Comparison of ENCODE assay signal across 9 cellular contexts in genomic region chr20:45416917-45417316, GRCh38. TPM values are rescaled to one million over a fixed set of nuclear protein-coding genes. Genes with fewer than 3 reads are reported as not detected.
DNase-seq lines count a peak whose midpoint lies in the region; ATAC-seq and TF ChIP-seq lines count a peak whose summit lies in the region.
"Had no signal": no experiment of that assay in that cellular context is flagged by ENCODE, and none has a peak within 500 bp of the region (broad histone marks: within the 10 kb centered on the region; RNA-seq: fewer than 3 reads in every experiment).

No MANE protein-coding gene starts in this region.

- in situ Hi-C loops in brain microvascular endothelial cell (cut with HindIII; ENCODE audit: low pct_ligation_motif_present, low sequenced_read_pairs), result no loop called here

- POLR2A ChIA-PET in AG04449 (lab: Yijun Ruan, JAX), result interaction anchor here (1.6 kb wide), 1 partner anchor 56 kb away, joined by 3 read pairs; no protein-coding TSS in a partner anchor

- H3K27ac ChIP-seq in HUES6 (ENCODE audit: low read depth, low read length) (no peak overlapping the region), brain microvascular endothelial cell (no peak overlapping the region)

- TF ChIP-seq CTCF in AG04449 (IDR thresholded peaks at IDR 0.05; ENCODE audit: insufficient read depth, low read length, missing control alignments), result no peak
- TF ChIP-seq CTCF in brain microvascular endothelial cell (IDR thresholded peaks at IDR 0.05; ENCODE audit: low read depth, low read length, missing control alignments), result no peak

- H3K4me1 ChIP-seq in HUES6 (ENCODE audit: control insufficient read depth, insufficient read depth, low read length), result peaks cover 9% of the 10 kb centered on the region; the same call in 1 of the 2 replicates
- peaks cover 16% of the 10 kb centered on the region for H3K4me1 ChIP-seq in mononuclear cell (ENCODE audit: insufficient read depth, low read length)

- no peak overlapping the region for H3K9ac ChIP-seq in HUES6 (ENCODE audit: low read length)

- DNase-seq in AG04449 (ENCODE audit: low read depth, low spot score) (no peak), brain microvascular endothelial cell (no peak), NCI-H2227 (lab: John Stamatoyannopoulos, UW; ENCODE audit: unreplicated experiment) (no peak), NCI-H510A treated with DMSO at 0.1 percent for 48 hours (lab: John Stamatoyannopoulos, UW) (no peak)
- DNase-seq: activated gamma-delta T cell had no signal

- H3K4me3 ChIP-seq in AG04449 (ENCODE audit: low read depth, low read length) (peak overlapping the region; percentile 97), HUES6 (ENCODE audit: low read depth, low read length) (peak overlapping the region; percentile 96), brain microvascular endothelial cell (ENCODE audit: low read depth, low read length) (peak overlapping the region; percentile 95), mononuclear cell (ENCODE audit: low read length) (peak overlapping the region; percentile 98)

- H3K27me3 ChIP-seq in HUES6 (ENCODE audit: control insufficient read depth, insufficient read depth, low read length) (peaks cover 7% of the 10 kb centered on the region; the same call in 1 of the 2 replicates), brain microvascular endothelial cell (replicated peaks) (no peaks in the 10 kb centered on the region), mononuclear cell (ENCODE audit: insufficient read depth, low read length) (no peaks in the 10 kb centered on the region)

- CTCF ChIA-PET in AG04449 (lab: Yijun Ruan, JAX), result interaction anchor here (0.6 to 2.7 kb wide), 5 partner anchors 20 to 126 kb away, joined by 3 to 13 read pairs (median 5); no protein-coding TSS in a partner anchor

- H3K36me3 ChIP-seq in HUES6 (ENCODE audit: control insufficient read depth, insufficient read depth, low read length) (peaks cover 35% of the 10 kb centered on the region), brain microvascular endothelial cell (replicated peaks) (peaks cover 22% of the 10 kb centered on the region)

- no peaks in the 10 kb centered on the region for H3K9me3 ChIP-seq in HUES6 (ENCODE audit: control insufficient read depth, insufficient read depth, low read depth, low read length)
- no peaks in the 10 kb centered on the region for H3K9me3 ChIP-seq in mononuclear cell (ENCODE audit: low read depth, low read length)

- ATAC-seq in HG03135 (IDR thresholded peaks at IDR 0.05; ENCODE audit: unreplicated experiment), result no peak
- no peak for ATAC-seq in GM18502 (IDR thresholded peaks at IDR 0.05; ENCODE audit: poor library complexity, unreplicated experiment)

RNA-seq across cellular contexts. Expression of gene PIGT, which starts 1.0 kb away (rescaled TPM):
- total RNA-seq in mononuclear cell, result 57.9 TPM

RNA-seq across cellular contexts. Expression of gene DBNDD2, which starts 8.8 kb away (rescaled TPM):
- 6.6 TPM for total RNA-seq in mononuclear cell

RNA-seq across cellular contexts. Expression of gene TP53TG5, which starts 38.8 kb away (rescaled TPM):
- under 0.01 TPM for total RNA-seq in mononuclear cell

RNA-seq across cellular contexts. Expression of gene WFDC2, which starts 52.6 kb away (rescaled TPM):
- not detected for total RNA-seq in mononuclear cell

RNA-seq across cellular contexts. Expression of gene SYS1, which starts 54.0 kb away (rescaled TPM):
- 63.8 TPM for total RNA-seq in mononuclear cell
